Comparison of ENCODE assay signal across 22 cellular contexts in genomic region chr5:40184-40583, GRCh38. TPM values are rescaled to one million over a fixed set of nuclear protein-coding genes. Genes with fewer than 3 reads are reported as not detected.
DNase-seq lines count a peak whose midpoint lies in the region; ATAC-seq and TF ChIP-seq lines count a peak whose summit lies in the region.
"Had no signal": no experiment of that assay in that cellular context is flagged by ENCODE, and none has a peak within 500 bp of the region (broad histone marks: within the 10 kb centered on the region; RNA-seq: fewer than 3 reads in every experiment).

No MANE protein-coding gene starts in this region.

- no peaks in the 10 kb centered on the region for H4K20me1 ChIP-seq in PC-3 (ENCODE audit: low read length)
- H4K20me1 ChIP-seq: BLaER1 had no signal

- TF ChIP-seq CTCF in PC-3 (conservative IDR thresholded peaks at IDR 0.05; ENCODE audit: low read depth, low read length) (no peak), RWPE2 (IDR thresholded peaks at IDR 0.05; ENCODE audit: poor library complexity, severe bottlenecking) (no peak), GM13977 (IDR thresholded peaks at IDR 0.05; ENCODE audit: extremely low read depth, insufficient read depth, missing control alignments) (no peak)

- no peaks in the 10 kb centered on the region for H3K4me1 ChIP-seq in PC-3 (ENCODE audit: insufficient read depth, low read length)
- no peaks in the 10 kb centered on the region for H3K4me1 ChIP-seq in RWPE2 (ENCODE audit: insufficient read depth, poor library complexity, severe bottlenecking)
- H3K4me1 ChIP-seq: BE2C, BLaER1 had no signal

- H3K4me2 ChIP-seq in PC-3 (ENCODE audit: low read length), result no peak overlapping the region; the same call in 1 of the 2 replicates
- H3K4me2 ChIP-seq: BLaER1 had no signal

- intact Hi-C loops in PC-3 (cut with micrococcal nuclease), result no loop called here
- intact Hi-C loops in cardiac septum (cut with DNase I), result no loop called here

- H3K27me3 ChIP-seq in PC-3 (ENCODE audit: low read length) (peaks cover 6% of the 10 kb centered on the region; the same call in 1 of the 2 replicates), RWPE2 (ENCODE audit: insufficient read depth, poor library complexity, severe bottlenecking) (peaks cover 49% of the 10 kb centered on the region)
- H3K27me3 ChIP-seq: BLaER1 had no signal

- POLR2A ChIA-PET in PC-3 (lab: Charles Lee; ENCODE audit: unreplicated experiment), result no interaction called here

- H3K9me3 ChIP-seq in PC-3 (ENCODE audit: low read length) (no peaks in the 10 kb centered on the region), RWPE2 (ENCODE audit: severe bottlenecking) (no peaks in the 10 kb centered on the region)
- H3K9me3 ChIP-seq: BE2C, BLaER1 had no signal

- ATAC-seq in PC-3 (peak; percentile 84; the same call in 1 of the 2 replicates), RWPE2 (ENCODE audit: low read depth) (peak; percentile 85)

- CTCF ChIA-PET in PC-3 (lab: Charles Lee), result no interaction called here

- no peaks in the 10 kb centered on the region for H3K9me2 ChIP-seq in PC-3 (replicated peaks; ENCODE audit: low read length)

- in situ Hi-C loops in GM13977 (cut with MboI; ENCODE audit: low pct_unique_long_range_greater_than_20kb, low sequenced_read_pairs, unreplicated experiment), result no loop called here

- H3K27ac ChIP-seq in PC-3 (ENCODE audit: low read length) (no peak overlapping the region), RWPE2 (ENCODE audit: poor library complexity, severe bottlenecking) (no peak overlapping the region)
- H3K27ac ChIP-seq: BLaER1 had no signal

- H3K9ac ChIP-seq in PC-3 (ENCODE audit: low read length), result no peak overlapping the region
- H3K9ac ChIP-seq: BLaER1 had no signal

- H3F3A ChIP-seq in PC-3 (ENCODE audit: low read length, unreplicated experiment), result no peaks in the 10 kb centered on the region

- H2AFZ ChIP-seq in PC-3 (ENCODE audit: low read length), result peak overlapping the region; percentile 33; the same call in 1 of the 2 replicates

- H3K4me3 ChIP-seq in PC-3 (ENCODE audit: low read length) (no peak overlapping the region), RWPE2 (ENCODE audit: severe bottlenecking) (no peak overlapping the region)
- H3K4me3 ChIP-seq: BLaER1 had no signal

- H3K36me3 ChIP-seq in PC-3 (ENCODE audit: low read depth, low read length) (no peaks in the 10 kb centered on the region), RWPE2 (ENCODE audit: low read depth) (no peaks in the 10 kb centered on the region)
- H3K36me3 ChIP-seq: BE2C, BLaER1 had no signal

- BruUV-seq in PC-3 (replicated peaks; lab: Mats Ljungman, UMichigan), result no TSS peak

- DNase-seq in ELR (ENCODE audit: low read depth) (peak; percentile 22), PC-3 (peak; percentile 48), RWPE2 (ENCODE audit: low spot score) (no peak), GM13977 (ENCODE audit: low spot score) (no peak), cardiac septum (ENCODE audit: low spot score) (no peak), RPMI8226 (no peak)
- DNase-seq: 8988T; ACHN; BE2C; C1 segment of cervical spinal cord; CD4-positive, alpha-beta memory T cell; CD4-positive, CD25-positive, alpha-beta regulatory T cell; CD8-positive, alpha-beta memory T cell; COR-L47; DMS 273 treated with DMSO at 0.1 percent for 48 hours; DMS153; DMS53; DMS79; DND-41; EL; GF-D8 had no signal

- H3K79me2 ChIP-seq in PC-3 (ENCODE audit: low read length), result no peaks in the 10 kb centered on the region

RNA-seq across cellular contexts. Expression of gene PLEKHG4B, which starts 51.8 kb away (rescaled TPM):
- total RNA-seq in PC-3 (2014; rRNA removed) (1.2 and 1.4 TPM in 2 replicates), cardiac septum (0.03 TPM)
- total RNA-seq: CD4-positive, alpha-beta memory T cell; CD4-positive, CD25-positive, alpha-beta regulatory T cell; CD8-positive, alpha-beta memory T cell had no signal

Comparison
In these comparisons a context has a peak if more than half of its experiments do, and no peak if none do; other contexts are left out.
1. DNase-seq: peak in ELR (single experiment) and PC-3 (single experiment); none in RWPE2 (single experiment), GM13977 (single experiment), cardiac septum (single experiment) and RPMI8226 (single experiment).